Comparison of ENCODE assay signal across 10 cellular contexts in genomic region chr3:16883057-16883725, GRCh38. TPM values are rescaled to one million over a fixed set of nuclear protein-coding genes. Genes with fewer than 3 reads are reported as not detected.
DNase-seq lines count a peak whose midpoint lies in the region; ATAC-seq and TF ChIP-seq lines count a peak whose summit lies in the region.
"Had no signal": no experiment of that assay in that cellular context is flagged by ENCODE, and none has a peak within 500 bp of the region (broad histone marks: within the 10 kb centered on the region; RNA-seq: fewer than 3 reads in every experiment).

No MANE protein-coding gene starts in this region.

- TF ChIP-seq CTCF in AG09309 (IDR thresholded peaks at IDR 0.05; ENCODE audit: control insufficient read depth, insufficient read depth, low read depth, low read length, missing control alignments) (no peak), HFF-Myc (IDR thresholded peaks at IDR 0.05; ENCODE audit: low read depth, low read length, missing control alignments) (no peak)

- no peaks in the 10 kb centered on the region for H3K36me3 ChIP-seq in MG63

- no peaks in the 10 kb centered on the region for H3K9me3 ChIP-seq in MG63

- peaks cover 28% of the 10 kb centered on the region for H3K36me3 Mint-ChIP-seq in effector memory CD8-positive, alpha-beta T cell (ENCODE audit: insufficient read depth)
- H3K36me3 Mint-ChIP-seq in natural killer cell treated with Interleukin-12 subunit alpha and Interleukin-12 subunit beta and Interleukin-15 and Interleukin-18, amount 100 ng/mL, for 72 hours: peaks cover under 1% of the 10 kb centered on the region

- H3K4me1 Mint-ChIP-seq in effector memory CD8-positive, alpha-beta T cell (ENCODE audit: low read depth in 2 of 2): peaks cover 19 to 23% of the 10 kb centered on the region in 2 donors
- H3K4me1 Mint-ChIP-seq in natural killer cell treated with Interleukin-12 subunit alpha and Interleukin-12 subunit beta and Interleukin-15 and Interleukin-18, amount 100 ng/mL, for 72 hours (ENCODE audit: low read depth in 2 of 2): peaks cover 29 to 39% of the 10 kb centered on the region in 2 donors

- peak overlapping the region; percentile 94 to 99 for H3K4me3 Mint-ChIP-seq in effector memory CD8-positive, alpha-beta T cell
- peak overlapping the region; percentile 56 for H3K4me3 Mint-ChIP-seq in natural killer cell treated with Interleukin-12 subunit alpha and Interleukin-12 subunit beta and Interleukin-15 and Interleukin-18, amount 100 ng/mL, for 72 hours

- ATAC-seq in effector memory CD8-positive, alpha-beta T cell (replicated peaks): no peak
- ATAC-seq in natural killer cell treated with Interleukin-12 subunit alpha and Interleukin-12 subunit beta and Interleukin-15 and Interleukin-18, amount 100 ng/mL, for 72 hours: no peak

- DNase-seq in AG09309 (ENCODE audit: low read depth) (peak; percentile 83), HFF-Myc (ENCODE audit: extremely low read depth, low read depth) (no peak), NCI-H1092 (lab: John Stamatoyannopoulos, UW) (no peak), MG63 (no peak), NCI-H2107 treated with DMSO at 0.1 percent for 48 hours (lab: John Stamatoyannopoulos, UW; ENCODE audit: unreplicated experiment) (no peak), LoVo (ENCODE audit: low spot score) (no peak)
- no peak for DNase-seq in effector memory CD8-positive, alpha-beta T cell
- no peak for DNase-seq in natural killer cell treated with Interleukin-12 subunit alpha and Interleukin-12 subunit beta and Interleukin-15 and Interleukin-18, amount 100 ng/mL, for 72 hours (ENCODE audit: low spot score)
- DNase-seq: DMS153 had no signal

- H3K27me3 Mint-ChIP-seq in effector memory CD8-positive, alpha-beta T cell: no peaks in the 10 kb centered on the region
- peaks cover 10 to 15% of the 10 kb centered on the region in 2 donors for H3K27me3 Mint-ChIP-seq in natural killer cell treated with Interleukin-12 subunit alpha and Interleukin-12 subunit beta and Interleukin-15 and Interleukin-18, amount 100 ng/mL, for 72 hours

- H3K9me3 Mint-ChIP-seq in effector memory CD8-positive, alpha-beta T cell: no peaks in the 10 kb centered on the region
- H3K9me3 Mint-ChIP-seq in natural killer cell treated with Interleukin-12 subunit alpha and Interleukin-12 subunit beta and Interleukin-15 and Interleukin-18, amount 100 ng/mL, for 72 hours: peaks cover under 1% of the 10 kb centered on the region

- peak overlapping the region; percentile 86 to 93 for H3K27ac Mint-ChIP-seq in effector memory CD8-positive, alpha-beta T cell
- peak overlapping the region; percentile 66 to 84 for H3K27ac Mint-ChIP-seq in natural killer cell treated with Interleukin-12 subunit alpha and Interleukin-12 subunit beta and Interleukin-15 and Interleukin-18, amount 100 ng/mL, for 72 hours

- peak overlapping the region; percentile 87 for H3K4me3 ChIP-seq in AG09309 (ENCODE audit: control insufficient read depth, low read depth, low read length)
- H3K4me3 ChIP-seq in HFF-Myc (replicated peaks; ENCODE audit: low read depth, low read length): peak overlapping the region; percentile 88
- no peak overlapping the region for H3K4me3 ChIP-seq in MG63

- H3K27me3 ChIP-seq in MG63: no peaks in the 10 kb centered on the region

RNA-seq across cellular contexts. Expression of gene PLCL2, which starts 1.6 kb away (rescaled TPM):
- total RNA-seq in natural killer cell treated with Interleukin-12 subunit alpha and Interleukin-12 subunit beta and Interleukin-15 and Interleukin-18, amount 100 ng/mL, for 72 hours: 10 to 100 TPM; 12.5 to 17.2 TPM
- 6.2 and 9.6 TPM in 2 replicates for total RNA-seq in MG63 (2014; rRNA removed; shearing (Covaris generic); ENCODE audit: low replicate concordance)
- total RNA-seq: LHCN-M2 had no signal
